In genomic region chr20:13261460-13262301, GRCh38 we compare ENCODE assay signal across 8 cellular contexts. TPM values are rescaled to one million over a fixed set of nuclear protein-coding genes. Genes with fewer than 3 reads are reported as not detected.
A peak's percentile ranks its signal among the peaks of the same experiment; 100 is the strongest.
DNase-seq lines count a peak whose midpoint lies in the region; ATAC-seq and TF ChIP-seq lines count a peak whose summit lies in the region.

No MANE protein-coding gene starts in this region.

- H3K4me1 ChIP-seq in liver (ENCODE audit: control insufficient read depth in 4 of 4, insufficient read depth in 4 of 4, low read length in 3 of 4) = peaks cover 3 to 36% (median 14%) of the 10 kb centered on the region in 4 donors

- 72% methylated on average over 8 of the region's 8 CpGs for WGBS in liver

- no peaks in the 10 kb centered on the region for H3K27me3 ChIP-seq in liver (ENCODE audit: control insufficient read depth in 4 of 4, insufficient read depth in 4 of 4, low read length in 3 of 4)

- DNase-seq in ELR (ENCODE audit: low read depth) = peak; percentile 55
- peak; percentile 62 for DNase-seq in M059J (ENCODE audit: low read depth)
- peak; percentile 35 to 58 for DNase-seq in cardiac fibroblast (ENCODE audit: low read depth in 2 of 2)
- DNase-seq in stimulated activated CD8-positive, alpha-beta memory T cell treated with anti-CD3 and anti-CD28 coated beads, Interleukin-2, amount 100 ng/mL, for 1 hour (ENCODE audit: low read depth in 2 of 2) = peak; percentile 34 to 57
- no peak for DNase-seq in cerebellum (ENCODE audit: low spot score)

- H3K4me3 ChIP-seq in cardiac fibroblast (replicated peaks in 1 of 2; ENCODE audit: low read depth in 2 of 2, low read length in 2 of 2) = no peak overlapping the region
- H3K4me3 ChIP-seq in liver (ENCODE audit: low read depth in 1 of 3, low read length in 3 of 3) = no peak overlapping the region

- no peaks in the 10 kb centered on the region for H3K9me3 ChIP-seq in liver (ENCODE audit: control insufficient read depth in 4 of 4, low read length in 3 of 4)

- TF ChIP-seq CTCF in VCaP (conservative IDR thresholded peaks at IDR 0.05) = peak; percentile 85
- TF ChIP-seq CTCF in cardiac fibroblast (IDR thresholded peaks at IDR 0.05; ENCODE audit: low read depth, low read length) = peak; percentile 66
- TF ChIP-seq CTCF in liver (IDR thresholded peaks at IDR 0.05; ENCODE audit: low read depth, low read length, missing input control) = peak; percentile 87

- peak; percentile 86 to 96 for TF ChIP-seq RAD21 in liver (IDR thresholded peaks at IDR 0.05)

- ATAC-seq in GM21737 (IDR thresholded peaks at IDR 0.05; ENCODE audit: unreplicated experiment) = peak; percentile 75

- H3K27ac ChIP-seq in VCaP = no peak overlapping the region
- peak overlapping the region in 1 of 2 donors; percentile 40 for H3K27ac ChIP-seq in liver (ENCODE audit: low read depth in 1 of 2, low read length in 2 of 2)

- no peak overlapping the region for H3K9ac ChIP-seq in liver (ENCODE audit: low read depth in 1 of 2, low read length in 2 of 2)

- no peaks in the 10 kb centered on the region for H3K36me3 ChIP-seq in liver (ENCODE audit: control insufficient read depth in 4 of 4, insufficient read depth in 3 of 4, low read depth in 1 of 4, low read length in 3 of 4)

TF ChIP-seq in liver, 16 proteins besides CTCF, POLR2A, EP300 and RAD21:
- TF ChIP-seq ZBTB33 (IDR thresholded peaks at IDR 0.05) = no peak
- peak; percentile 55 to 60 for TF ChIP-seq HNF4A (conservative IDR thresholded peaks at IDR 0.05)
- peak; percentile 35 for TF ChIP-seq YY1 (IDR thresholded peaks at IDR 0.05)
- TF ChIP-seq MAX (IDR thresholded peaks at IDR 0.05) = no peak
- TF ChIP-seq TAF1 (conservative IDR thresholded peaks at IDR 0.05) = no peak
- no peak for TF ChIP-seq JUND (IDR thresholded peaks at IDR 0.05)
- TF ChIP-seq GABPA (IDR thresholded peaks at IDR 0.05 in 1 of 2, conservative IDR thresholded peaks at IDR 0.05 in 1 of 2) = no peak
- TF ChIP-seq SP1 (IDR thresholded peaks at IDR 0.05) = peak; percentile 26
- TF ChIP-seq FOXA1 (IDR thresholded peaks at IDR 0.05) = no peak
- TF ChIP-seq ATF3 (IDR thresholded peaks at IDR 0.05) = no peak
- no peak for TF ChIP-seq NR2F2 (IDR thresholded peaks at IDR 0.05)
- peak; percentile 86 to 94 for TF ChIP-seq RXRA (IDR thresholded peaks at IDR 0.05)
- peak; percentile 21 for TF ChIP-seq HNF4G (IDR thresholded peaks at IDR 0.05)

RNA-seq across cellular contexts. Expression of gene ISM1, which starts 40.6 kb away (rescaled TPM):
- not detected in 2 replicates for total RNA-seq in M059J (2014; rRNA removed; shearing (Covaris generic))
- 1 to 10 TPM in 1 of 2 donors, not detected in 1; 6.4 TPM for total RNA-seq in liver
- polyA plus RNA-seq in liver = 1 to 10 TPM in 1 of 2 donors, under 1 TPM in 1; 0.82 to 1.2 TPM
- 0.54 TPM for total RNA-seq in cerebellum
